ENCODE assay signal across 1 cellular context in the genomic region with DNA sequence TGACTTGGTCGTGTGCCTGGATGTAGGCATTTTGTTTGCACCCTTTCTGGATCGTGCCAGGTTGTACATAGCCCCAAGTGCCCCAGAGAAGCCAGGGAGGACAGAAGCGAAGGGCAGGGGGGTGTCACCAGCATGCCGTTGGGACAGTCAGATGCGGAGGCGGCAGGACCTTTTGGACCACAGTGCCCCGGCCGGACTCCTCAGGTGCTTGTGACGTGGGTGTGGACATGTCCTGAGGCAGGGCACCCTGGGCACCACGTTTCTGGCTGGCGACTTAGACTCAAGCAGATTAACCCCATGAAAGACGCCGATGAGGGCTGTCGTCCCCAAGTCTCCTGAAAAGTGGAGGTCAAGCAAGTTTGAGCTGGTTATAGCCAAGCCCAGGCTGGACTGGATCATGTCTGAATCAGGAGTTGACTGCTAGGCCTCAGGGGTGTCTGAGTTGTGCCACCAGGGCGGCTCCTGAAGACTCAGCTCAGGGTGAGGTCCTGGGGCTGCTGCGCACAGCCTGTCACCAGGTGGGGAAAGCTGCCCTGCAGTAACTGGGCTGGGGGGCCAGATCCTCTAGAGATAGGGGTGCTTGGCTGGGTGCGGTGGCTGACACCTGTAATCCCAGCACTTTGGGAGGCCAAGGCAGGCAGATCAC.
TF ChIP-seq lines count a peak whose summit lies in the region.

No MANE protein-coding gene starts in this region.

TF ChIP-seq in WTC11, 78 proteins besides CTCF, POLR2A, EP300 and RAD21 (continued from another document):
- TF ChIP-seq, protein P1, sequence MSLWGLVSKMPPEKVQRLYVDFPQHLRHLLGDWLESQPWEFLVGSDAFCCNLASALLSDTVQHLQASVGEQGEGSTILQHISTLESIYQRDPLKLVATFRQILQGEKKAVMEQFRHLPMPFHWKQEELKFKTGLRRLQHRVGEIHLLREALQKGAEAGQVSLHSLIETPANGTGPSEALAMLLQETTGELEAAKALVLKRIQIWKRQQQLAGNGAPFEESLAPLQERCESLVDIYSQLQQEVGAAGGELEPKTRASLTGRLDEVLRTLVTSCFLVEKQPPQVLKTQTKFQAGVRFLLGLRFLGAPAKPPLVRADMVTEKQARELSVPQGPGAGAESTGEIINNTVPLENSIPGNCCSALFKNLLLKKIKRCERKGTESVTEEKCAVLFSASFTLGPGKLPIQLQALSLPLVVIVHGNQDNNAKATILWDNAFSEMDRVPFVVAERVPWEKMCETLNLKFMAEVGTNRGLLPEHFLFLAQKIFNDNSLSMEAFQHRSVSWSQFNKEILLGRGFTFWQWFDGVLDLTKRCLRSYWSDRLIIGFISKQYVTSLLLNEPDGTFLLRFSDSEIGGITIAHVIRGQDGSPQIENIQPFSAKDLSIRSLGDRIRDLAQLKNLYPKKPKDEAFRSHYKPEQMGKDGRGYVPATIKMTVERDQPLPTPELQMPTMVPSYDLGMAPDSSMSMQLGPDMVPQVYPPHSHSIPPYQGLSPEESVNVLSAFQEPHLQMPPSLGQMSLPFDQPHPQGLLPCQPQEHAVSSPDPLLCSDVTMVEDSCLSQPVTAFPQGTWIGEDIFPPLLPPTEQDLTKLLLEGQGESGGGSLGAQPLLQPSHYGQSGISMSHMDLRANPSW (CRISPR knock-in tag; conservative IDR thresholded peaks at IDR 0.05; ENCODE audit: low read depth) = no peak
- TF ChIP-seq MXD4 (CRISPR knock-in tag; IDR thresholded peaks at IDR 0.05; ENCODE audit: borderline replicate concordance) (no peak), NR3C1 (CRISPR knock-in tag; conservative IDR thresholded peaks at IDR 0.05; ENCODE audit: low read depth) (no peak)
- TF ChIP-seq, protein P2, sequence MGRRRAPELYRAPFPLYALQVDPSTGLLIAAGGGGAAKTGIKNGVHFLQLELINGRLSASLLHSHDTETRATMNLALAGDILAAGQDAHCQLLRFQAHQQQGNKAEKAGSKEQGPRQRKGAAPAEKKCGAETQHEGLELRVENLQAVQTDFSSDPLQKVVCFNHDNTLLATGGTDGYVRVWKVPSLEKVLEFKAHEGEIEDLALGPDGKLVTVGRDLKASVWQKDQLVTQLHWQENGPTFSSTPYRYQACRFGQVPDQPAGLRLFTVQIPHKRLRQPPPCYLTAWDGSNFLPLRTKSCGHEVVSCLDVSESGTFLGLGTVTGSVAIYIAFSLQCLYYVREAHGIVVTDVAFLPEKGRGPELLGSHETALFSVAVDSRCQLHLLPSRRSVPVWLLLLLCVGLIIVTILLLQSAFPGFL (CRISPR knock-in tag; IDR thresholded peaks at IDR 0.05; ENCODE audit: borderline replicate concordance) = no peak
- TF ChIP-seq, protein P3, sequence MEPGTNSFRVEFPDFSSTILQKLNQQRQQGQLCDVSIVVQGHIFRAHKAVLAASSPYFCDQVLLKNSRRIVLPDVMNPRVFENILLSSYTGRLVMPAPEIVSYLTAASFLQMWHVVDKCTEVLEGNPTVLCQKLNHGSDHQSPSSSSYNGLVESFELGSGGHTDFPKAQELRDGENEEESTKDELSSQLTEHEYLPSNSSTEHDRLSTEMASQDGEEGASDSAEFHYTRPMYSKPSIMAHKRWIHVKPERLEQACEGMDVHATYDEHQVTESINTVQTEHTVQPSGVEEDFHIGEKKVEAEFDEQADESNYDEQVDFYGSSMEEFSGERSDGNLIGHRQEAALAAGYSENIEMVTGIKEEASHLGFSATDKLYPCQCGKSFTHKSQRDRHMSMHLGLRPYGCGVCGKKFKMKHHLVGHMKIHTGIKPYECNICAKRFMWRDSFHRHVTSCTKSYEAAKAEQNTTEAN (CRISPR knock-in tag; IDR thresholded peaks at IDR 0.05) = no peak
